In the genomic region with DNA sequence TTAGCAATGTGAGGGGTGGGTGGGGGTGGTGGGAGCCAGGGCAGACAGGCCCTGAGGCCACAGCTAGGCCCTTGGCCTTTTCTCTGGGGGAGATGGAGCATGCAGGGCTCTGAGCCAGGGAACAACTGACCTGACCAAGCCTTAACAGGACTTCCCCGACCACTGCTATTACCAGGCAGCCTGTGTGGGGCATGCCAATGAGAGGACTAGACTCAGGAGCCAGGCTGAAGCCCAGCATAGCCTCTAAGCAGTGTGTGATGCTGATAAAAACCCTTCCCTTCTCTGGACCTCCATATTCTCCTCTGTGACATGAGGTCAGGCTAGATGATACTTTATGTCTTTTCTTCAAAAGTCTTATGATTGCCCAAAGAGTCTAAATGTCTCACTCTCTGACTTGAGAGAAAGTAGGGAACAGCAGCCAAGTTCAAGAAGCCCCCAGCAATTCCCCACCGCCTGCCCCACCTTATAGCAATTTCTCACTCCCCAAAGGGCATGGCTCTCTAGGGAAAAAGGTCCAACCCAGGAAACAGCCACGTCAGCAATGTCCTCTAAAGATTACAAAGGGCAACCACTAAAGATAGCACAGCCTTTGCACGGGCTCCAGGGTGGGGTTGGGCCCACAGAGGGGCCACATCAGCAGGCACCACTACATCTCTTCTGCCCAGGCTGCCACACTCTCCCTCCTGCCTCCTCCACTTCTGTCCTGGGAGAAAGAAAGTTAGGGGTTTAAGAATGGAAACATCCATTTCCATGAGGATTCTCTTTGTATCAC, we compare ENCODE assay signal across 1 cellular context.
TF ChIP-seq lines count a peak whose summit lies in the region.

No MANE protein-coding gene starts in this region.

TF ChIP-seq in WTC11, 78 proteins besides CTCF, POLR2A, EP300 and RAD21 (continued from another document):
- TF ChIP-seq, protein P1, sequence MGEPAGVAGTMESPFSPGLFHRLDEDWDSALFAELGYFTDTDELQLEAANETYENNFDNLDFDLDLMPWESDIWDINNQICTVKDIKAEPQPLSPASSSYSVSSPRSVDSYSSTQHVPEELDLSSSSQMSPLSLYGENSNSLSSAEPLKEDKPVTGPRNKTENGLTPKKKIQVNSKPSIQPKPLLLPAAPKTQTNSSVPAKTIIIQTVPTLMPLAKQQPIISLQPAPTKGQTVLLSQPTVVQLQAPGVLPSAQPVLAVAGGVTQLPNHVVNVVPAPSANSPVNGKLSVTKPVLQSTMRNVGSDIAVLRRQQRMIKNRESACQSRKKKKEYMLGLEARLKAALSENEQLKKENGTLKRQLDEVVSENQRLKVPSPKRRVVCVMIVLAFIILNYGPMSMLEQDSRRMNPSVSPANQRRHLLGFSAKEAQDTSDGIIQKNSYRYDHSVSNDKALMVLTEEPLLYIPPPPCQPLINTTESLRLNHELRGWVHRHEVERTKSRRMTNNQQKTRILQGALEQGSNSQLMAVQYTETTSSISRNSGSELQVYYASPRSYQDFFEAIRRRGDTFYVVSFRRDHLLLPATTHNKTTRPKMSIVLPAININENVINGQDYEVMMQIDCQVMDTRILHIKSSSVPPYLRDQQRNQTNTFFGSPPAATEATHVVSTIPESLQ (CRISPR knock-in tag; IDR thresholded peaks at IDR 0.05) = no peak
- TF ChIP-seq, protein P2, sequence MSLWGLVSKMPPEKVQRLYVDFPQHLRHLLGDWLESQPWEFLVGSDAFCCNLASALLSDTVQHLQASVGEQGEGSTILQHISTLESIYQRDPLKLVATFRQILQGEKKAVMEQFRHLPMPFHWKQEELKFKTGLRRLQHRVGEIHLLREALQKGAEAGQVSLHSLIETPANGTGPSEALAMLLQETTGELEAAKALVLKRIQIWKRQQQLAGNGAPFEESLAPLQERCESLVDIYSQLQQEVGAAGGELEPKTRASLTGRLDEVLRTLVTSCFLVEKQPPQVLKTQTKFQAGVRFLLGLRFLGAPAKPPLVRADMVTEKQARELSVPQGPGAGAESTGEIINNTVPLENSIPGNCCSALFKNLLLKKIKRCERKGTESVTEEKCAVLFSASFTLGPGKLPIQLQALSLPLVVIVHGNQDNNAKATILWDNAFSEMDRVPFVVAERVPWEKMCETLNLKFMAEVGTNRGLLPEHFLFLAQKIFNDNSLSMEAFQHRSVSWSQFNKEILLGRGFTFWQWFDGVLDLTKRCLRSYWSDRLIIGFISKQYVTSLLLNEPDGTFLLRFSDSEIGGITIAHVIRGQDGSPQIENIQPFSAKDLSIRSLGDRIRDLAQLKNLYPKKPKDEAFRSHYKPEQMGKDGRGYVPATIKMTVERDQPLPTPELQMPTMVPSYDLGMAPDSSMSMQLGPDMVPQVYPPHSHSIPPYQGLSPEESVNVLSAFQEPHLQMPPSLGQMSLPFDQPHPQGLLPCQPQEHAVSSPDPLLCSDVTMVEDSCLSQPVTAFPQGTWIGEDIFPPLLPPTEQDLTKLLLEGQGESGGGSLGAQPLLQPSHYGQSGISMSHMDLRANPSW (CRISPR knock-in tag; conservative IDR thresholded peaks at IDR 0.05; ENCODE audit: low read depth) = no peak
- TF ChIP-seq ZSCAN18 (CRISPR knock-in tag; IDR thresholded peaks at IDR 0.05) = no peak
